ENCODE assay signal across 14 cellular contexts in genomic region chr9:89234186-89234585, GRCh38. TPM values are rescaled to one million over a fixed set of nuclear protein-coding genes. Genes with fewer than 3 reads are reported as not detected.
DNase-seq lines count a peak whose midpoint lies in the region; ATAC-seq and TF ChIP-seq lines count a peak whose summit lies in the region.
"Had no signal": no experiment of that assay in that cellular context is flagged by ENCODE, and none has a peak within 500 bp of the region (broad histone marks: within the 10 kb centered on the region; RNA-seq: fewer than 3 reads in every experiment).

No MANE protein-coding gene starts in this region.

- H3K27ac Mint-ChIP-seq in mesothelial cell of epicardium = no peak overlapping the region
- no peak overlapping the region for H3K27ac Mint-ChIP-seq in stimulated activated memory B cell treated with anti-CD40 and anti-IgM and Interleukin-4, amounts not matched to agents 10 μg/mL and 1 μg/mL and 100 μg/mL, for 72 hours
- H3K27ac Mint-ChIP-seq: activated B cell treated with CpG ODN at 0.5 μM for 24 hours; activated naive CD8-positive, alpha-beta T cell; dendritic cell treated with granulocyte-macrophage colony-stimulating factor and Interleukin-4, amounts not matched to agents 40 ng/mL and 50 ng/mL, for 4 days had no signal

- peaks cover 4% of the 10 kb centered on the region for H3K9me3 Mint-ChIP-seq in mesothelial cell of epicardium
- no peaks in the 10 kb centered on the region for H3K9me3 Mint-ChIP-seq in stimulated activated memory B cell treated with anti-CD40 and anti-IgM and Interleukin-4, amounts not matched to agents 10 μg/mL and 1 μg/mL and 100 μg/mL, for 72 hours
- H3K9me3 Mint-ChIP-seq: dendritic cell treated with granulocyte-macrophage colony-stimulating factor and Interleukin-4, amounts not matched to agents 40 ng/mL and 50 ng/mL, for 4 days had no signal

- TF ChIP-seq CTCF in heart right ventricle (IDR thresholded peaks at IDR 0.05) (no peak), dorsolateral prefrontal cortex (IDR thresholded peaks at IDR 0.05 in 54 of 56, conservative IDR thresholded peaks at IDR 0.05 in 2 of 56; ENCODE audit: low read depth in 1 of 56, partially characterized antibody in 56 of 56) (no peak), mesothelial cell of epicardium (IDR thresholded peaks at IDR 0.05; ENCODE audit: unreplicated experiment) (no peak)

- H3K4me1 ChIP-seq in heart right ventricle = peaks cover 0 to 7% (median 0%) of the 10 kb centered on the region in 9 donors
- H3K4me1 ChIP-seq: foreskin keratinocyte had no signal

- ATAC-seq in heart right ventricle = no peak
- no peak for ATAC-seq in stimulated activated memory B cell treated with anti-CD40 and anti-IgM and Interleukin-4, amounts not matched to agents 10 μg/mL and 1 μg/mL and 100 μg/mL, for 72 hours

- H3K9me3 ChIP-seq in heart right ventricle = peaks cover 0 to 23% (median 8%) of the 10 kb centered on the region in 11 donors

- H3K4me3 ChIP-seq in heart right ventricle = peak overlapping the region in 6 of 10 donors; percentile 2 to 28 (median 24)
- peak overlapping the region in 58 of 59 donors; percentile 0 to 68 (median 48) for H3K4me3 ChIP-seq in dorsolateral prefrontal cortex

- H3K4me1 Mint-ChIP-seq in mesothelial cell of epicardium = peaks cover 8% of the 10 kb centered on the region
- H3K4me1 Mint-ChIP-seq in stimulated activated memory B cell treated with anti-CD40 and anti-IgM and Interleukin-4, amounts not matched to agents 10 μg/mL and 1 μg/mL and 100 μg/mL, for 72 hours = peaks cover 15% of the 10 kb centered on the region

- H3K27me3 ChIP-seq in heart right ventricle = peaks cover 0 to 67% (median 20%) of the 10 kb centered on the region in 7 donors
- H3K27me3 ChIP-seq in dorsolateral prefrontal cortex = peaks cover 0 to 11% (median 0%) of the 10 kb centered on the region in 45 donors

- 24 to 26% methylated on average over 12 of the region's 12 CpGs for WGBS in heart right ventricle, 2 donors

- H3K27me3 Mint-ChIP-seq in mesothelial cell of epicardium (ENCODE audit: low read depth) = peaks cover 68% of the 10 kb centered on the region
- peaks cover 38% of the 10 kb centered on the region for H3K27me3 Mint-ChIP-seq in stimulated activated memory B cell treated with anti-CD40 and anti-IgM and Interleukin-4, amounts not matched to agents 10 μg/mL and 1 μg/mL and 100 μg/mL, for 72 hours

- no peak overlapping the region for H3K27ac ChIP-seq in heart right ventricle
- peak overlapping the region in 13 of 59 donors; percentile 4 to 68 (median 16) for H3K27ac ChIP-seq in dorsolateral prefrontal cortex
- H3K27ac ChIP-seq: foreskin keratinocyte had no signal

- no peak for DNase-seq in heart right ventricle
- no peak for DNase-seq in cardiac septum (ENCODE audit: low spot score)
- no peak for DNase-seq in dorsolateral prefrontal cortex
- DNase-seq in mesothelial cell of epicardium (ENCODE audit: low spot score in 2 of 2, unreplicated experiment in 2 of 2) = no peak
- DNase-seq in effector CD4-positive, alpha-beta T cell = no peak
- DNase-seq in activated gamma-delta T cell (lab: John Stamatoyannopoulos, UW) = no peak
- DNase-seq in activated effector memory CD4-positive, alpha-beta T cell treated with anti-CD3 and anti-CD28 coated beads, Interleukin-2, amount 50 U/mL, for 16 hours = no peak
- DNase-seq: activated B cell treated with CpG ODN at 0.5 μM for 24 hours; DMS 273 treated with DMSO at 0.1 percent for 48 hours; NK-92 treated with Interleukin-12 subunit alpha and Interleukin-12 subunit beta, amount 100 ng/mL, for 24 hours had no signal

- no peaks in the 10 kb centered on the region for H3K36me3 Mint-ChIP-seq in mesothelial cell of epicardium
- H3K36me3 Mint-ChIP-seq in stimulated activated memory B cell treated with anti-CD40 and anti-IgM and Interleukin-4, amounts not matched to agents 10 μg/mL and 1 μg/mL and 100 μg/mL, for 72 hours = no peaks in the 10 kb centered on the region

- peak overlapping the region; percentile 58 for H3K4me3 Mint-ChIP-seq in mesothelial cell of epicardium
- H3K4me3 Mint-ChIP-seq in stimulated activated memory B cell treated with anti-CD40 and anti-IgM and Interleukin-4, amounts not matched to agents 10 μg/mL and 1 μg/mL and 100 μg/mL, for 72 hours = no peak overlapping the region
- H3K4me3 Mint-ChIP-seq: activated B cell treated with CpG ODN at 0.5 μM for 24 hours; dendritic cell treated with granulocyte-macrophage colony-stimulating factor and Interleukin-4, amounts not matched to agents 40 ng/mL and 50 ng/mL, for 4 days had no signal

- H3K36me3 ChIP-seq in heart right ventricle = no peaks in the 10 kb centered on the region

- intact Hi-C loops in heart right ventricle (cut with DNase I) (no loop called here), cardiac septum (cut with DNase I) (loop anchor here (10.0 kb wide), 1 partner anchor 59 kb away; the partner anchor contains the start of gene SHC3), dorsolateral prefrontal cortex (cut with DNase I) (no loop called here)

RNA-seq across cellular contexts. Expression of gene SHC3, which starts 55.6 kb away (rescaled TPM):
- total RNA-seq in heart right ventricle (under 1 TPM; 0.15 to 0.71 (median 0.33) TPM), cardiac septum (0.16 TPM), dorsolateral prefrontal cortex (100 to 1,000 TPM in 82 of 120 experiments, 10 to 100 TPM in 38; 32.9 to 165 (median 108) TPM), mesothelial cell of epicardium (2.1 to 2.9 TPM (median 2.1 TPM) in 3 replicates)
- polyA plus RNA-seq in heart right ventricle = under 1 TPM; 0.29 to 0.68 TPM
- total RNA-seq: activated B cell treated with CpG ODN at 0.5 μM for 24 hours had no signal
